In genomic region chr4:177737387-177737965, GRCh38 we compare ENCODE assay signal across 1 cellular context.
TF ChIP-seq lines count a peak whose summit lies in the region.

No MANE protein-coding gene starts in this region.

TF ChIP-seq in IMR-90, 13 proteins besides CTCF, POLR2A, EP300 and RAD21 (continued from another document):
- TF ChIP-seq, protein P1, sequence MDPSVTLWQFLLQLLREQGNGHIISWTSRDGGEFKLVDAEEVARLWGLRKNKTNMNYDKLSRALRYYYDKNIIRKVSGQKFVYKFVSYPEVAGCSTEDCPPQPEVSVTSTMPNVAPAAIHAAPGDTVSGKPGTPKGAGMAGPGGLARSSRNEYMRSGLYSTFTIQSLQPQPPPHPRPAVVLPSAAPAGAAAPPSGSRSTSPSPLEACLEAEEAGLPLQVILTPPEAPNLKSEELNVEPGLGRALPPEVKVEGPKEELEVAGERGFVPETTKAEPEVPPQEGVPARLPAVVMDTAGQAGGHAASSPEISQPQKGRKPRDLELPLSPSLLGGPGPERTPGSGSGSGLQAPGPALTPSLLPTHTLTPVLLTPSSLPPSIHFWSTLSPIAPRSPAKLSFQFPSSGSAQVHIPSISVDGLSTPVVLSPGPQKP (IDR thresholded peaks at IDR 0.05; ENCODE audit: borderline replicate concordance, low read depth, low read length) = no peak
- TF ChIP-seq MXI1 (IDR thresholded peaks at IDR 0.05; ENCODE audit: borderline replicate concordance, low read depth, low read length) (no peak), MAZ (IDR thresholded peaks at IDR 0.05; ENCODE audit: borderline replicate concordance, low read depth, low read length) (no peak), BHLHE40 (IDR thresholded peaks at IDR 0.05; ENCODE audit: low read depth, low read length) (no peak), NFE2L2 (IDR thresholded peaks at IDR 0.05; ENCODE audit: low read depth, low read length) (no peak)
